Comparison of ENCODE assay signal across 8 cellular contexts in the genomic region with DNA sequence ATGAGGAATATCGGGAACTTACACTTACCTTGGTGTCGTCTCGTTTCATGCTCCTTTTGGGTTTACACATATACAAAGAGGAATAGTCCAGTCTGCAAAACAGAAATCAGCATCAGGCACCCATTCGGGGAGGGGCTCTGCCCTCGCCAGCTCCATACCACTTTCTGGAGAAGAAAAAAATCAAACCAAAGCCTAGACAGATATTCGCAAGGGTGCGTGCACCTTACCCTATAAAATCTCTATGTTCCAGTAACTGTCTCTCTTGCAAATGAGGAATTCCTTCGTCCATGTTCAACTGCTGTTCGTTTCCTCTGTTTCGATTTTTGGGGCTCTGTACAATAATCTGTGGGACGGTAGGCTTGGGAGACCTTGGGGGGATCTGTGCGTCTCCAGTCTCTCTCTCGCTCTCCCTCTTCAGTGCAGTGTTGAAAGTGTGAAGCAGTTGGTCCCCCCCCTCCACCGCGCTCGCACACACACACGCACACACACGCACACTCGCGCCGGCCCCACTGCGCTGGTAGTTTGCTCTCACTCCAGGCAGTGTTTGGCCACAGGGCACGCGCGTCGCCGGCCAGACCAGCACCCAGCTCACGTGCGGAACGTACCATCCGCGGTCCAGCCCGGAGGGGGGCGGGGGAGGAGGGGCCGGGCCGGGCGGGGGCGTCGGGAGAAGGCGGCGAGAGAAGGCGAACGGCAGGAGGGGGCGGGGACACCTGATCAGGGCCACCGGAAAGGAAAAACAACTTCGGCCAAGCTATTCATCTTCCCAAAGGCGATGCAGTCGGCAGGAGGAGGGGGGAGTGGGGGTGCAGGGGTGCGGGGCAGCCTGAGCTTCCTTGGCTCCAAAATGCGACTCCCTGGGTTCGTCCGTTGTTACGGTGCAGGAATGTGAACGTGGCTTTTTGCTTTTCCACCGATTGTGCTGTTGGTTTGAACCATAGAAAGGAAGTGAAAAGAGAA. TPM values are rescaled to one million over a fixed set of nuclear protein-coding genes. Genes with fewer than 3 reads are reported as not detected.
DNase-seq lines count a peak whose midpoint lies in the region; ATAC-seq, FAIRE-seq and TF ChIP-seq lines count a peak whose summit lies in the region.

A gene (minus strand): TSS at position 547 of the 960 bp plus-strand sequence. CDS start 258 bp downstream, at position 289.

- ATAC-seq in GM21367 (IDR thresholded peaks at IDR 0.05; ENCODE audit: unreplicated experiment) (no peak), GM19397 (IDR thresholded peaks at IDR 0.05; ENCODE audit: unreplicated experiment) (no peak)

- H3K4me3 ChIP-seq in choroid plexus epithelial cell (ENCODE audit: low read depth, low read length) (peak within 1 kb of the TSS; percentile 74), small intestine (ENCODE audit: low read depth in 1 of 2, low read length in 2 of 2) (peak within 1 kb of the TSS; percentile 46 to 59)

- in situ Hi-C loops in ACHN (cut with HindIII; ENCODE audit: low pct_ligation_motif_present, low pct_unique_long_range_greater_than_20kb, low sequenced_read_pairs), result no loop called here
- in situ Hi-C loops in GM13977 (cut with MboI; ENCODE audit: low pct_unique_long_range_greater_than_20kb, low sequenced_read_pairs, unreplicated experiment), result no loop called here

- no peaks in the 10 kb centered on the region for H3K27me3 ChIP-seq in small intestine (ENCODE audit: control insufficient read depth in 2 of 2, insufficient read depth in 2 of 2, low read length in 2 of 2)

- H3K9me3 ChIP-seq in small intestine (ENCODE audit: control insufficient read depth, low read depth), result no peaks in the 10 kb centered on the region

- H3K36me3 ChIP-seq in small intestine (ENCODE audit: control insufficient read depth in 2 of 2, insufficient read depth in 2 of 2, low read length in 2 of 2), result no peaks in the 10 kb centered on the region

- DNase-seq in ACHN (peak; percentile 61), GM13977 (ENCODE audit: low spot score) (peak; percentile 47), RCC 7860 (ENCODE audit: low spot score) (peak; percentile 66), choroid plexus epithelial cell (ENCODE audit: low read depth) (peak; percentile 70), kidney glomerular epithelial cell (lab: John Stamatoyannopoulos, UW) (peak; percentile 85), small intestine (peak; percentile 52)

- H3K27ac ChIP-seq in small intestine (ENCODE audit: low read depth in 1 of 2, low read length in 1 of 2), result peak within 1 kb of the TSS; percentile 71 to 74

- TF ChIP-seq CTCF in GM13977 (IDR thresholded peaks at IDR 0.05; ENCODE audit: extremely low read depth, insufficient read depth, missing control alignments) (no peak), choroid plexus epithelial cell (conservative IDR thresholded peaks at IDR 0.05; ENCODE audit: low read depth, low read length) (no peak)

- WGBS in small intestine, 3 donors, result 1 to 2% (median 1%) methylated on average over 49 to 54 of the region's 55 CpGs

- H3K4me1 ChIP-seq in small intestine (ENCODE audit: control insufficient read depth in 2 of 2, insufficient read depth in 1 of 2, low read depth in 1 of 2, low read length in 1 of 2), result peaks cover 0 to 9% of the 10 kb centered on the region in 2 donors

- no peak for FAIRE-seq in RCC 7860 (lab: Jason Lieb, UNC)
- FAIRE-seq in small intestine (lab: Jason Lieb, UNC), result no peak

RNA-seq across cellular contexts. Expression of the gene that starts here (rescaled TPM):
- 1 to 10 TPM in 1 of 3 donors, under 1 TPM in 2; 0.54 to 1.4 (median 0.67) TPM for polyA plus RNA-seq in small intestine
